ENCODE assay signal across 8 cellular contexts in genomic region chr12:100267603-100268281, GRCh38. TPM values are rescaled to one million over a fixed set of nuclear protein-coding genes. Genes with fewer than 3 reads are reported as not detected.
A peak's percentile ranks its signal among the peaks of the same experiment; 100 is the strongest.
DNase-seq lines count a peak whose midpoint lies in the region; ATAC-seq and TF ChIP-seq lines count a peak whose summit lies in the region.

No MANE protein-coding gene starts in this region.

- no peaks in the 10 kb centered on the region for H3K36me3 ChIP-seq in esophagus squamous epithelium
- peaks cover 0 to 25% of the 10 kb centered on the region in 2 donors for H3K36me3 ChIP-seq in neuronal stem cell (replicated peaks in 1 of 2; ENCODE audit: control insufficient read depth in 2 of 2, insufficient read depth in 2 of 2, low read length in 2 of 2)

- H3K9me3 ChIP-seq in esophagus squamous epithelium, result no peaks in the 10 kb centered on the region
- H3K9me3 ChIP-seq in neuronal stem cell (replicated peaks in 1 of 2; ENCODE audit: control insufficient read depth in 2 of 2, insufficient read depth in 1 of 2, low read depth in 1 of 2, low read length in 2 of 2), result no peaks in the 10 kb centered on the region

- peaks cover 18 to 49% (median 23%) of the 10 kb centered on the region in 3 donors for H3K4me1 ChIP-seq in esophagus squamous epithelium
- peaks cover 5 to 9% of the 10 kb centered on the region in 2 donors for H3K4me1 ChIP-seq in neuronal stem cell (ENCODE audit: control insufficient read depth in 2 of 2, insufficient read depth in 1 of 2, low read depth in 1 of 2, low read length in 2 of 2)

- WGBS in esophagus squamous epithelium, 2 donors, result 0% methylated on average over 9 to 14 of the region's 33 CpGs
- no CpG with 5 or more reads among the region's 33 CpGs for WGBS in neuronal stem cell (ENCODE audit: extremely low coverage in 2 of 2, insufficient read length in 2 of 2, insufficient replicate concordance in 1 of 2), 2 donors

- H4K91ac ChIP-seq in neuronal stem cell (ENCODE audit: low read depth, low read length, poor library complexity), result no peak overlapping the region

- H3K4me1 Mint-ChIP-seq in CD14-positive monocyte (peaks cover 38% of the 10 kb centered on the region), activated B cell treated with CpG ODN at 0.5 μM for 24 hours (peaks cover 34% of the 10 kb centered on the region)

- H3K23ac ChIP-seq in neuronal stem cell (ENCODE audit: low read depth, low read length, poor library complexity), result no peak overlapping the region

- H2AK5ac ChIP-seq in neuronal stem cell (ENCODE audit: low read depth, low read length), result no peak overlapping the region

- no peak overlapping the region for H2BK15ac ChIP-seq in neuronal stem cell (ENCODE audit: low read length)

- peaks cover 0 to 5% of the 10 kb centered on the region in 2 donors for H3K36me3 Mint-ChIP-seq in CD14-positive monocyte
- peaks cover 9% of the 10 kb centered on the region for H3K36me3 Mint-ChIP-seq in activated B cell treated with CpG ODN at 0.5 μM for 24 hours (ENCODE audit: low read depth)

- H3K4me2 ChIP-seq in neuronal stem cell (ENCODE audit: insufficient read depth, low read length, poor library complexity, severe bottlenecking), result peak overlapping the region; percentile 59

- peak overlapping the region; percentile 95 to 99 (median 99) for H3K27ac Mint-ChIP-seq in CD14-positive monocyte
- peak overlapping the region; percentile 61 for H3K27ac Mint-ChIP-seq in activated B cell treated with CpG ODN at 0.5 μM for 24 hours

- H2AFZ ChIP-seq in neuronal stem cell (ENCODE audit: low read length), result peak overlapping the region; percentile 96

- H3K4me3 ChIP-seq in esophagus squamous epithelium (peak overlapping the region; percentile 55 to 99 (median 90)), neuronal stem cell (ENCODE audit: low read length in 2 of 2) (peak overlapping the region; percentile 76 to 99)

- peak overlapping the region; percentile 96 for H3K18ac ChIP-seq in neuronal stem cell (ENCODE audit: low read length)

- H3K27ac ChIP-seq in esophagus squamous epithelium (peak overlapping the region; percentile 89 to 99 (median 98)), neuronal stem cell (replicated peaks; ENCODE audit: low read length) (peak overlapping the region; percentile 92)

- H4K8ac ChIP-seq in neuronal stem cell (ENCODE audit: low read depth, low read length), result no peak overlapping the region

- H2BK120ac ChIP-seq in neuronal stem cell (ENCODE audit: low read depth, low read length), result no peak overlapping the region

- peak overlapping the region; percentile 76 for H3K4ac ChIP-seq in neuronal stem cell (ENCODE audit: low read length)

- DNase-seq in CD14-positive monocyte (ENCODE audit: low spot score), result peak; percentile 46
- no peak for DNase-seq in activated B cell treated with CpG ODN at 0.5 μM for 24 hours
- DNase-seq in esophagus squamous epithelium (lab: John Stamatoyannopoulos, UW), result no peak
- DNase-seq in neuronal stem cell (ENCODE audit: low spot score), result peak; percentile 32
- DNase-seq in NCI-H2107 treated with DMSO at 0.1 percent for 48 hours (lab: John Stamatoyannopoulos, UW; ENCODE audit: unreplicated experiment), result no peak
- DNase-seq in cerebellum (ENCODE audit: low spot score), result no peak

- H3K27me3 Mint-ChIP-seq in CD14-positive monocyte (ENCODE audit: low read depth in 3 of 3), result peaks cover 0 to 2% (median 0%) of the 10 kb centered on the region in 3 donors
- no peaks in the 10 kb centered on the region for H3K27me3 Mint-ChIP-seq in activated B cell treated with CpG ODN at 0.5 μM for 24 hours

- TF ChIP-seq POLR2A in esophagus squamous epithelium (IDR thresholded peaks at IDR 0.05), result no peak

- intact Hi-C loops in CD14-positive monocyte (cut with micrococcal nuclease), result loop anchor here (5.0 to 10.0 kb wide), 4 partner anchors 65 to 307 kb away; partner anchors contain the start of genes ACTR6 (in 2 of the 2), BLTP3B (in 2 of the 2) and GAS2L3 (in 1 of the 2)
- intact Hi-C loops in activated B cell treated with CpG ODN at 0.5 μM for 24 hours (cut with micrococcal nuclease), result loop anchor here (1.0 to 10.0 kb wide), 6 partner anchors 67 to 1795 kb away; partner anchors contain the start of genes ACTR6, APAF1, BLTP3B and IKBIP
- intact Hi-C loops in esophagus squamous epithelium (cut with DNase I), result no loop called here

- ATAC-seq in GM19328 (IDR thresholded peaks at IDR 0.05; ENCODE audit: unreplicated experiment), result peak; percentile 6
- ATAC-seq in HG03439 (IDR thresholded peaks at IDR 0.05; ENCODE audit: unreplicated experiment), result peak; percentile 20
- ATAC-seq in activated B cell treated with CpG ODN at 0.5 μM for 24 hours (ENCODE audit: low read depth), result no peak

- H2BK5ac ChIP-seq in neuronal stem cell (ENCODE audit: low read length), result peak overlapping the region; percentile 90

- H3K9me3 Mint-ChIP-seq in CD14-positive monocyte (peaks cover 0 to 6% (median 0%) of the 10 kb centered on the region in 7 donors), activated B cell treated with CpG ODN at 0.5 μM for 24 hours (no peaks in the 10 kb centered on the region)

- CTCF ChIA-PET in activated B cell treated with CpG ODN at 0.5 μM for 24 hours (lab: Charles Lee), result no interaction called here

- peak overlapping the region; percentile 96 for H3K9ac ChIP-seq in neuronal stem cell (ENCODE audit: low read depth, low read length, poor library complexity)

- H3K79me1 ChIP-seq in neuronal stem cell (ENCODE audit: low read depth, low read length), result peaks cover 2% of the 10 kb centered on the region

- POLR2A ChIA-PET in activated B cell treated with CpG ODN at 0.5 μM for 24 hours (lab: Charles Lee), result interaction anchor here (0.7 to 2.6 kb wide), 3 partner anchors 67 to 128 kb away, joined by 3 to 26 read pairs (median 6); partner anchors contain the start of gene ACTR6

- peak overlapping the region; percentile 94 for H3K14ac ChIP-seq in neuronal stem cell (ENCODE audit: low read length)

- TF ChIP-seq CTCF in CD14-positive monocyte (IDR thresholded peaks at IDR 0.05) (no peak), activated B cell treated with CpG ODN at 0.5 μM for 24 hours (IDR thresholded peaks at IDR 0.05) (no peak), esophagus squamous epithelium (IDR thresholded peaks at IDR 0.05) (no peak)

- no peaks in the 10 kb centered on the region for H3K27me3 ChIP-seq in esophagus squamous epithelium
- H3K27me3 ChIP-seq in neuronal stem cell (ENCODE audit: control insufficient read depth in 3 of 3, insufficient read depth in 3 of 3, low read depth in 1 of 3, low read length in 3 of 3), result no peaks in the 10 kb centered on the region

- peak overlapping the region; percentile 99 to 100 for H3K4me3 Mint-ChIP-seq in CD14-positive monocyte
- peak overlapping the region; percentile 99 for H3K4me3 Mint-ChIP-seq in activated B cell treated with CpG ODN at 0.5 μM for 24 hours

- no peak overlapping the region for H2BK12ac ChIP-seq in neuronal stem cell (ENCODE audit: low read length)

RNA-seq across cellular contexts. Expression of gene SCYL2, which starts 0.8 kb away (rescaled TPM):
- 10 to 100 TPM; 16.5 to 25.5 TPM for polyA plus RNA-seq in CD14-positive monocyte
- total RNA-seq in activated B cell treated with CpG ODN at 0.5 μM for 24 hours (34.7 and 38.7 TPM in 2 replicates), esophagus squamous epithelium (10 to 100 TPM; 27.7 to 51.8 (median 39.5) TPM), cerebellum (107 TPM)
- 30.6 TPM for polyA plus RNA-seq in neuronal stem cell (2013, experiment 1 of 2)
- polyA plus RNA-seq in neuronal stem cell (2013, experiment 2 of 2), result 30.2 TPM

RNA-seq across cellular contexts. Expression of gene DEPDC4, which starts 0.9 kb away (rescaled TPM):
- polyA plus RNA-seq in CD14-positive monocyte, result under 1 TPM in 1 of 2 donors, not detected in 1; 0.25 TPM
- total RNA-seq in activated B cell treated with CpG ODN at 0.5 μM for 24 hours, result 0.49 and 0.81 TPM in 2 replicates
- total RNA-seq in esophagus squamous epithelium, result 1 to 10 TPM in 1 of 4 donors, under 1 TPM in 2, not detected in 1; 0.76 to 1.1 (median 0.95) TPM
- polyA plus RNA-seq in neuronal stem cell (2013, experiment 1 of 2), result 6.5 TPM
- polyA plus RNA-seq in neuronal stem cell (2013, experiment 2 of 2), result 7.0 TPM
- 2.8 TPM for total RNA-seq in cerebellum

Comparison
In these comparisons a context has a peak if more than half of its experiments do, and no peak if none do; other contexts are left out.
1. DNase-seq: peak in CD14-positive monocyte (single experiment) and neuronal stem cell (single experiment); none in activated B cell treated with CpG ODN at 0.5 μM for 24 hours (single experiment), esophagus squamous epithelium (single experiment), NCI-H2107 treated with DMSO at 0.1 percent for 48 hours (single experiment) and cerebellum (single experiment).